In the genomic region with DNA sequence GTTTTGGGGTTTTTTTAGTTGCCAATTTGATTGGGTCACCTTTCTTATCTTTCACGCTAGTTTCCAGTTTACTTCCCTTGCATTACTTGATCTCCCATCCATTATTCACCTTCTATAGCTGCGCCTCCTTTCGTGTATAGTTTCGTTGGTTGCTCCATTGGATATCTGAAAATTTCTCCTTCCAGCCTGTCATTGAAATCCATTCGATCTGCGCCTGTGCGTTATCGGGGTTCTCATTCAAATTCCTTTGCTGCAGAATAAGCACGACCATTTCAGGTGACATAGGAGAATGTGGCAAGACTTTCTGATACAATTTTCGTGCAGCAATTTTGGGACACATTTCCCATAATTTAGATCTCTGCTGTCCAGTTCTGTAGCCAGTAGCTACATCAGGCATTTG, we compare ENCODE assay signal across 8 cellular contexts. TPM values are rescaled to one million over a fixed set of nuclear protein-coding genes. Genes with fewer than 3 reads are reported as not detected.
A peak's percentile ranks its signal among the peaks of the same experiment; 100 is the strongest.
DNase-seq lines count a peak whose midpoint lies in the region; TF ChIP-seq lines count a peak whose summit lies in the region.

No MANE protein-coding gene starts in this region.

- H3K27me3 ChIP-seq in endodermal cell (ENCODE audit: control insufficient read depth, insufficient read depth, low read length, poor library complexity, severe bottlenecking), result no peaks in the 10 kb centered on the region
- H3K27me3 ChIP-seq in osteoblast (ENCODE audit: insufficient read depth, low read length), result no peaks in the 10 kb centered on the region

- H3K4me1 Mint-ChIP-seq in endodermal cell, result peaks cover 17% of the 10 kb centered on the region

- H3K9ac ChIP-seq in endodermal cell (ENCODE audit: extremely low read depth, low read length, poor library complexity, severe bottlenecking), result peak overlapping the region; percentile 78

- H3K36me3 Mint-ChIP-seq in endodermal cell (ENCODE audit: low read depth), result peaks cover 18% of the 10 kb centered on the region

- H3K4me1 ChIP-seq in endodermal cell (ENCODE audit: control insufficient read depth, insufficient read depth, low read length), result no peaks in the 10 kb centered on the region
- H3K4me1 ChIP-seq in osteoblast (ENCODE audit: insufficient read depth, low read length), result peaks cover 14% of the 10 kb centered on the region

- H3K4me3 ChIP-seq in endodermal cell (ENCODE audit: low read length), result peak overlapping the region; percentile 92
- peak overlapping the region; percentile 87 for H3K4me3 ChIP-seq in osteoblast (ENCODE audit: insufficient read depth, low read length)

- 17 to 22% methylated on average over 9 to 10 of the region's 10 CpGs for WGBS in endodermal cell (ENCODE audit: insufficient coverage in 1 of 2, insufficient read length in 1 of 2), 2 experiments

- H3K9me3 Mint-ChIP-seq in endodermal cell, result no peaks in the 10 kb centered on the region

- peak overlapping the region; percentile 93 for H3K27ac Mint-ChIP-seq in endodermal cell

- H4K20me1 ChIP-seq in osteoblast (ENCODE audit: insufficient read depth, low read length), result peaks cover 18% of the 10 kb centered on the region

- TF ChIP-seq CTCF in endodermal cell (conservative IDR thresholded peaks at IDR 0.05), result no peak
- TF ChIP-seq CTCF in osteoblast (IDR thresholded peaks at IDR 0.05; ENCODE audit: extremely low read depth, low read depth, low read length), result no peak

- peaks cover 80% of the 10 kb centered on the region for H3K79me2 ChIP-seq in osteoblast (ENCODE audit: insufficient read depth, low read length)

- peak; percentile 29 for DNase-seq in GM03348 (ENCODE audit: low spot score)
- peak; percentile 20 for DNase-seq in NCI-H748 (lab: John Stamatoyannopoulos, UW; ENCODE audit: unreplicated experiment)
- no peak for DNase-seq in endodermal cell
- peak; percentile 66 for DNase-seq in osteoblast (ENCODE audit: insufficient read length, low spot score, missing footprints)
- no peak for DNase-seq in superior temporal gyrus (ENCODE audit: extremely low spot score)
- DNase-seq in RPMI8226, result no peak
- DNase-seq in KG1 (lab: John Stamatoyannopoulos, UW), result no peak
- DNase-seq in stimulated activated CD8-positive, alpha-beta memory T cell treated with anti-CD3 and anti-CD28 coated beads, Interleukin-4, amount 100 ng/mL, for 48 hours, result no peak

- no peaks in the 10 kb centered on the region for H3K9me3 ChIP-seq in endodermal cell (ENCODE audit: control insufficient read depth, low read length)
- H3K9me3 ChIP-seq in osteoblast (ENCODE audit: low read depth, low read length), result no peaks in the 10 kb centered on the region

- peak overlapping the region; percentile 86 for H3K4me3 Mint-ChIP-seq in endodermal cell

- H3K4me2 ChIP-seq in osteoblast (ENCODE audit: insufficient read depth, low read length), result peak overlapping the region; percentile 100

- H3K36me3 ChIP-seq in endodermal cell (ENCODE audit: control insufficient read depth, insufficient read depth, low read length), result peaks cover 16% of the 10 kb centered on the region
- peaks cover 10% of the 10 kb centered on the region for H3K36me3 ChIP-seq in osteoblast (ENCODE audit: insufficient read depth, low read length)

- H3K27ac ChIP-seq in endodermal cell (ENCODE audit: low read depth, low read length), result peak overlapping the region; percentile 88
- peak overlapping the region; percentile 85 for H3K27ac ChIP-seq in osteoblast (ENCODE audit: low read depth, low read length)

- peak overlapping the region; percentile 90 for H2AFZ ChIP-seq in osteoblast (ENCODE audit: low read length)

- H3K27me3 Mint-ChIP-seq in endodermal cell (ENCODE audit: insufficient read depth), result no peaks in the 10 kb centered on the region

RNA-seq across cellular contexts. Expression of a gene that starts 0.8 kb away (rescaled TPM):
- 10 to 100 TPM; 38.4 to 49.7 TPM for total RNA-seq in endodermal cell
- 31.3 TPM for polyA plus RNA-seq in endodermal cell (2013, experiment 1 of 2)
- polyA plus RNA-seq in endodermal cell (2013, experiment 2 of 2), result 29.7 TPM
- 51.0 and 58.3 TPM in 2 replicates for total RNA-seq in osteoblast

RNA-seq across cellular contexts. Expression of a gene that starts 0.9 kb away (rescaled TPM):
- 10 to 100 TPM; 20.3 to 23.7 TPM for total RNA-seq in endodermal cell
- 21.5 TPM for polyA plus RNA-seq in endodermal cell (2013, experiment 1 of 2)
- 23.4 TPM for polyA plus RNA-seq in endodermal cell (2013, experiment 2 of 2)
- 19.9 and 25.9 TPM in 2 replicates for total RNA-seq in osteoblast

Comparison
In these comparisons a context has a peak if more than half of its experiments do, and no peak if none do; other contexts are left out.
1. DNase-seq: peak in GM03348 (single experiment), NCI-H748 (single experiment) and osteoblast (single experiment); none in endodermal cell (single experiment), superior temporal gyrus (single experiment), RPMI8226 (single experiment), KG1 (single experiment) and stimulated activated CD8-positive, alpha-beta memory T cell treated with anti-CD3 and anti-CD28 coated beads, Interleukin-4, amount 100 ng/mL, for 48 hours (single experiment).